16 cellular contexts compared by ENCODE assay signal in the genomic region with DNA sequence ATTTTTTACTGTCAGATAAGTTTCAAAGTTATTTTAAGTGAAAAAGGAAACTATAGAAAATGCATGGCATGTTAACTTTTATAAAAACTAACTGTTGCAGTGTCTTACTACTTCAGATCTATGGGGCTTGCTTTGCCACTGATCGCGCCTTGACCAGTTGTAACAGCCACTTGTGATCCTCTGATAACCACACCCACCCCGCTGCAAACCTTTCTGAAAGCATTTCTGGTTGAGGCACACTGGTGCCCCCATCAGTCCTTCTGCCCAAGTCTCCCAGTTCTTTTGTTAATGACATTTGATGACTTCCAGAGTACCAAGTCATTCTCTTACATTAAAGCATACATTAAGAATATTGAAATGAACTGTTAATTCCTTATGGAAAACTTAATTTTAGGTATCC.
DNase-seq lines count a peak whose midpoint lies in the region; ATAC-seq and TF ChIP-seq lines count a peak whose summit lies in the region.
"Had no signal": no experiment of that assay in that cellular context is flagged by ENCODE, and none has a peak within 500 bp of the region (broad histone marks: within the 10 kb centered on the region; RNA-seq: fewer than 3 reads in every experiment).

No MANE protein-coding gene starts in this region.

- H3K4me3 ChIP-seq in AG10803 (ENCODE audit: low read length) = no peak overlapping the region
- H3K4me3 ChIP-seq in ascending aorta = no peak overlapping the region
- H3K4me3 ChIP-seq: adrenal gland had no signal

- H2AK5ac ChIP-seq in H9 (ENCODE audit: insufficient read length, low read length) = no peak overlapping the region

- no peaks in the 10 kb centered on the region for H3K36me3 ChIP-seq in ascending aorta
- H3K36me3 ChIP-seq: adrenal gland had no signal

- no peak overlapping the region for H3K27ac ChIP-seq in H9 (ENCODE audit: insufficient read length, low read depth, low read length)
- no peak overlapping the region for H3K27ac ChIP-seq in ascending aorta
- H3K27ac ChIP-seq: adrenal gland had no signal

- H3K4me1 ChIP-seq in H9 (ENCODE audit: insufficient read depth, low read length) (peaks cover 8% of the 10 kb centered on the region), ascending aorta (peaks cover 0 to 18% of the 10 kb centered on the region in 2 donors)

- no peak overlapping the region for H2BK5ac ChIP-seq in H9 (ENCODE audit: insufficient read length, low read length)

- H3K27me3 ChIP-seq in H9 (ENCODE audit: insufficient read depth, low read length) (no peaks in the 10 kb centered on the region), ascending aorta (no peaks in the 10 kb centered on the region)
- H3K27me3 ChIP-seq: adrenal gland had no signal

- WGBS in H9 (ENCODE audit: extremely low coverage, insufficient read length, low lambda C conversion rate) = no CpG with 5 or more reads among the region's 3 CpGs

- no peaks in the 10 kb centered on the region for H3K23me2 ChIP-seq in H9 (ENCODE audit: insufficient read length, low read depth, low read length, poor library complexity, severe bottlenecking)

- no peaks in the 10 kb centered on the region for H3K9me3 Mint-ChIP-seq in H9
- no peaks in the 10 kb centered on the region for H3K9me3 Mint-ChIP-seq in activated naive CD8-positive, alpha-beta T cell treated with anti-CD3 and anti-CD28 coated beads for 36 hours
- H3K9me3 Mint-ChIP-seq: activated CD4-positive, alpha-beta memory T cell treated with anti-CD3 and anti-CD28 coated beads for 36 hours; stimulated activated naive CD8-positive, alpha-beta T cell treated with anti-CD3 and anti-CD28 coated beads, Interleukin-15, Interleukin-2, amounts not matched to agents 100 ng/mL and 50 ng/mL, for 24 hours had no signal

- no peak overlapping the region for H2BK15ac ChIP-seq in H9 (ENCODE audit: low read depth, low read length)

- H3K79me1 ChIP-seq in H9 (ENCODE audit: insufficient read depth, low read depth, low read length, poor library complexity, severe bottlenecking) = peaks cover 6% of the 10 kb centered on the region

- H2AFZ ChIP-seq in H9 (ENCODE audit: low read length) = no peak overlapping the region

- H2BK12ac ChIP-seq in H9 (ENCODE audit: insufficient read length, low read depth, low read length) = no peak overlapping the region

- no peak overlapping the region for H4K91ac ChIP-seq in H9 (ENCODE audit: insufficient read length, low read depth, low read length)

- no peaks in the 10 kb centered on the region for H3K9me3 ChIP-seq in H9 (ENCODE audit: control insufficient read depth, low read depth, low read length)
- H3K9me3 ChIP-seq in ascending aorta = no peaks in the 10 kb centered on the region
- H3K9me3 ChIP-seq: adrenal gland had no signal

- peaks cover 0 to 3% (median 0%) of the 10 kb centered on the region in 3 experiments; a peak in 2 of 7 replicates for H3K36me3 Mint-ChIP-seq in H9 (ENCODE audit: insufficient read depth in 1 of 3, low read depth in 3 of 3)
- peaks cover 9% of the 10 kb centered on the region for H3K36me3 Mint-ChIP-seq in activated naive CD8-positive, alpha-beta T cell treated with anti-CD3 and anti-CD28 coated beads for 36 hours

- no peak overlapping the region for H4K5ac ChIP-seq in H9 (ENCODE audit: insufficient read length, low read depth, low read length)

- no peak overlapping the region for H3T11ph ChIP-seq in H9 (ENCODE audit: low read length)

- H3K56ac ChIP-seq in H9 (ENCODE audit: insufficient read length, low read depth, low read length) = no peak overlapping the region

- H3K4me3 Mint-ChIP-seq in H9 = no peak overlapping the region
- no peak overlapping the region for H3K4me3 Mint-ChIP-seq in activated naive CD8-positive, alpha-beta T cell treated with anti-CD3 and anti-CD28 coated beads for 36 hours
- H3K4me3 Mint-ChIP-seq: activated CD4-positive, alpha-beta memory T cell treated with anti-CD3 and anti-CD28 coated beads for 36 hours; stimulated activated naive CD8-positive, alpha-beta T cell treated with anti-CD3 and anti-CD28 coated beads, Interleukin-15, Interleukin-2, amounts not matched to agents 100 ng/mL and 50 ng/mL, for 24 hours had no signal

- no peaks in the 10 kb centered on the region for H4K20me1 ChIP-seq in H9 (ENCODE audit: control insufficient read depth, insufficient read depth, insufficient read length)

- no peak overlapping the region for H2BK20ac ChIP-seq in H9 (ENCODE audit: low read depth, low read length, poor library complexity, severe bottlenecking)

- H3K4me2 ChIP-seq in H9 (ENCODE audit: insufficient read depth, insufficient read length, low read length) = no peak overlapping the region

- no peaks in the 10 kb centered on the region; the same call in 1 of the 2 replicates for H3K27me3 Mint-ChIP-seq in H9 (ENCODE audit: low read depth)
- no peaks in the 10 kb centered on the region for H3K27me3 Mint-ChIP-seq in activated naive CD8-positive, alpha-beta T cell treated with anti-CD3 and anti-CD28 coated beads for 36 hours
- H3K27me3 Mint-ChIP-seq: activated CD4-positive, alpha-beta memory T cell treated with anti-CD3 and anti-CD28 coated beads for 36 hours; stimulated activated naive CD8-positive, alpha-beta T cell treated with anti-CD3 and anti-CD28 coated beads, Interleukin-15, Interleukin-2, amounts not matched to agents 100 ng/mL and 50 ng/mL, for 24 hours had no signal

- H2BK120ac ChIP-seq in H9 (ENCODE audit: low read depth, low read length, poor library complexity, severe bottlenecking) = no peak overlapping the region

- no peak overlapping the region for H4K8ac ChIP-seq in H9 (replicated peaks; ENCODE audit: insufficient read length, low read depth, low read length)

- no peak overlapping the region for H3K14ac ChIP-seq in H9 (ENCODE audit: insufficient read depth, low read length)

- H3K18ac ChIP-seq in H9 (ENCODE audit: insufficient read length, low read depth, low read length) = no peak overlapping the region

- DNase-seq in AG10803 (ENCODE audit: low read depth) (no peak), H9 (peak; percentile 61), myocyte (ENCODE audit: low read depth) (peak; percentile 34), SIG-M5 (lab: John Stamatoyannopoulos, UW) (no peak), ascending aorta (ENCODE audit: low spot score in 2 of 2) (no peak), OCI-M1 (lab: John Stamatoyannopoulos, UW) (no peak)
- DNase-seq in activated naive CD8-positive, alpha-beta T cell treated with anti-CD3 and anti-CD28 coated beads for 36 hours = no peak
- DNase-seq: activated CD4-positive, alpha-beta memory T cell treated with anti-CD3 and anti-CD28 coated beads for 36 hours; adrenal gland; GF-D8; HCEC 1CT; MV-4-11; NCI-H524 treated with DMSO at 0.1 percent for 48 hours; stimulated activated CD4-positive, alpha-beta T cell treated with anti-CD3 and anti-CD28 coated beads, Interleukin-15, amount 100 ng/mL, for 24 hours had no signal

- peak overlapping the region in 1 of 3 experiments; percentile 91; a peak in 2 of 7 replicates for H3K27ac Mint-ChIP-seq in H9
- peak overlapping the region; percentile 29 for H3K27ac Mint-ChIP-seq in activated naive CD8-positive, alpha-beta T cell treated with anti-CD3 and anti-CD28 coated beads for 36 hours
- H3K27ac Mint-ChIP-seq: activated CD4-positive, alpha-beta memory T cell treated with anti-CD3 and anti-CD28 coated beads for 36 hours; stimulated activated naive CD8-positive, alpha-beta T cell treated with anti-CD3 and anti-CD28 coated beads, Interleukin-15, Interleukin-2, amounts not matched to agents 100 ng/mL and 50 ng/mL, for 24 hours had no signal

- 0 out of 2 replicates have a peak, but pooled peaks have one; percentile 4 for TF ChIP-seq CTCF in AG10803 (conservative IDR thresholded peaks at IDR 0.05; ENCODE audit: low read length)
- TF ChIP-seq CTCF in H9 (conservative IDR thresholded peaks at IDR 0.05) = peak; percentile 37; the same call in 2 of the 3 replicates
- TF ChIP-seq CTCF in ascending aorta (IDR thresholded peaks at IDR 0.05) = no peak

- H3K23ac ChIP-seq in H9 (ENCODE audit: insufficient read length, low read depth, low read length) = no peak overlapping the region

- peaks cover 7% of the 10 kb centered on the region; the same call in 1 of the 2 replicates for H3K79me2 ChIP-seq in H9 (ENCODE audit: insufficient read depth, low read length)

- ATAC-seq in HG03432 (IDR thresholded peaks at IDR 0.05; ENCODE audit: unreplicated experiment) = no peak

- H3K9ac ChIP-seq in H9 (ENCODE audit: extremely low read depth, insufficient read length, low read length) = no peak overlapping the region

- peaks cover 50 to 52% of the 10 kb centered on the region in 2 experiments for H3K4me1 Mint-ChIP-seq in H9
- peaks cover 71% of the 10 kb centered on the region for H3K4me1 Mint-ChIP-seq in activated naive CD8-positive, alpha-beta T cell treated with anti-CD3 and anti-CD28 coated beads for 36 hours

- intact Hi-C loops in ascending aorta (cut with DNase I) = no loop called here

- H3K4ac ChIP-seq in H9 (ENCODE audit: low read depth, low read length) = no peak overlapping the region

Comparison
In these comparisons a context has a peak if more than half of its experiments do, and no peak if none do; other contexts are left out.
1. DNase-seq: peak in H9 (single experiment) and myocyte (single experiment); none in AG10803 (single experiment), activated naive CD8-positive, alpha-beta T cell treated with anti-CD3 and anti-CD28 coated beads for 36 hours (single experiment), SIG-M5 (single experiment), ascending aorta (0 of 2) and OCI-M1 (single experiment).
2. CTCF ChIP-seq: peak in AG10803 (single experiment) and H9 (single experiment); none in ascending aorta (0 of 3).